Comparison of ENCODE assay signal across 12 cellular contexts in the genomic region with DNA sequence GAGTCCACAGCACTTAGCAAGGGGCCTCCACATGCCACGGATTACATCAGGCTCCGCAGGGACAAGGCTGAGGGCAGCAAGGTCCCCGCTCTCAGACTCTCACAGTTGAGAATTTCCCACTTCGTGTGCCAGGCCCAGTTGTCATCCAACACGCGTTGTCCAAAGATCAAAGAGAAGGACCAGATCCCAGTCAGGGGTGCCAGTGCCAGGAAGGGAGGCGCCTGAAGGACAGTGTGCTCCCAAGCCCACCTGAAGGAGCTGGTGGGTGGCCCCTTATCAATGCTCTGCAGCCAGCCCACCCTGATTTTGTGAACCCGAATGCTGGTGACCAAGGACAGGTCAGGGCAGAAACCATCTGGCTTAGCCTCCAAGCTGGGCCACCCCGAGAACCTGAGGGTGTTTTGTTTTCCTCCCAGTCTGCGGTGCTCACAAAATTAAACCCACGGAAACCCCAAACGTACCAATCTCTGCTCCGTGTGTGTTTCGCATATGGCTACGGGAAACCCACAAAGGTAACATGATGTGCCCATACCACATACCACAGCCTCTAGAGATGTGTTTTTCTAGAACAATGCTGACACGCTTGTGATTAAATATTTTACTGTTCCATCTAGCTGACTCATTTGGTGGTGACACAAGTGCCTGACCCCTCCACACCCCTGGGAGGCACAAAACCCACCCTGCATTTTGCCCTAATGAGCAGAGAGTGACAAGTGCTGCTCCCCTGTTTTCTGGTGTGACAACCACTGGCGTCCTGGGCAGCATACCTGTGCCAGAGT. TPM values are rescaled to one million over a fixed set of nuclear protein-coding genes. Genes with fewer than 3 reads are reported as not detected.
DNase-seq lines count a peak whose midpoint lies in the region; ATAC-seq, FAIRE-seq and TF ChIP-seq lines count a peak whose summit lies in the region.
"Had no signal": no experiment of that assay in that cellular context is flagged by ENCODE, and none has a peak within 500 bp of the region (broad histone marks: within the 10 kb centered on the region; RNA-seq: fewer than 3 reads in every experiment).

No MANE protein-coding gene starts in this region.

- FAIRE-seq in urothelium cell line (lab: Jason Lieb, UNC): peak; percentile 89

- BruUV-seq in MCF 10A (replicated peaks; lab: Mats Ljungman, UMichigan): no TSS peak

- CTCF ChIA-PET in MCF 10A (lab: Yijun Ruan, JAX): interaction anchor here (0.5 to 3.0 kb wide), 7 partner anchors 25 to 310 kb away, joined by 3 to 10 read pairs (median 3); a partner anchor contains a TSS
- CTCF ChIA-PET in HEK293T (lab: Yijun Ruan, JAX): no interaction called here

- POLR2A ChIA-PET in MCF 10A (lab: Yijun Ruan, JAX): interaction anchor here (0.9 to 3.7 kb wide), 7 partner anchors 11 to 262 kb away, joined by 3 to 68 read pairs (median 5); a partner anchor contains a TSS
- POLR2A ChIA-PET in HEK293T (lab: Yijun Ruan, JAX): no interaction called here

- no peaks in the 10 kb centered on the region for H3K27me3 Mint-ChIP-seq in MCF 10A (ENCODE audit: insufficient read depth, unreplicated experiment)

- peaks cover 4 to 13% of the 10 kb centered on the region in 2 donors for H3K4me1 ChIP-seq in breast epithelium
- H3K4me1 ChIP-seq: HAP-1 had no signal

- no peaks in the 10 kb centered on the region for H3K9me3 Mint-ChIP-seq in MCF 10A (ENCODE audit: unreplicated experiment)
- H3K9me3 Mint-ChIP-seq: activated B cell treated with CpG ODN at 0.5 μM for 24 hours had no signal

- peak overlapping the region; percentile 69 for H3K4me3 Mint-ChIP-seq in MCF 10A (ENCODE audit: unreplicated experiment)
- H3K4me3 Mint-ChIP-seq: activated B cell treated with CpG ODN at 0.5 μM for 24 hours had no signal

- H3K27ac Mint-ChIP-seq in MCF 10A (ENCODE audit: low read depth, unreplicated experiment): peak overlapping the region; percentile 94
- H3K27ac Mint-ChIP-seq: activated B cell treated with CpG ODN at 0.5 μM for 24 hours had no signal

- TF ChIP-seq CTCF in MCF 10A (IDR thresholded peaks at IDR 0.05; ENCODE audit: unreplicated experiment) (no peak), breast epithelium (IDR thresholded peaks at IDR 0.05) (no peak), astrocyte of the spinal cord (IDR thresholded peaks at IDR 0.05; ENCODE audit: low read depth, low read length) (no peak)

- in situ Hi-C loops in astrocyte of the spinal cord (cut with HindIII; ENCODE audit: low sequenced_read_pairs): no loop called here

- no peaks in the 10 kb centered on the region for H3K9me3 ChIP-seq in breast epithelium
- H3K9me3 ChIP-seq: HAP-1 had no signal

- no peak overlapping the region for H3K4me3 ChIP-seq in breast epithelium
- H3K4me3 ChIP-seq in astrocyte of the spinal cord (ENCODE audit: low read depth, low read length): no peak overlapping the region
- H3K4me3 ChIP-seq: HAP-1 had no signal

- intact Hi-C loops in MCF 10A (cut with micrococcal nuclease) (loop anchor here (1.0 to 10.0 kb wide), 3 partner anchors 24 to 267 kb away; no protein-coding TSS in a partner anchor), breast epithelium (cut with DNase I; ENCODE audit: low total_unique reads) (no loop called here)

- H3K27me3 ChIP-seq in breast epithelium: no peaks in the 10 kb centered on the region

- H3K4me1 Mint-ChIP-seq in MCF 10A (ENCODE audit: insufficient read depth, unreplicated experiment): peaks cover 80% of the 10 kb centered on the region

- TF ChIP-seq POLR2A in breast epithelium (IDR thresholded peaks at IDR 0.05): no peak

- H3K36me3 ChIP-seq in breast epithelium: no peaks in the 10 kb centered on the region
- H3K36me3 ChIP-seq: HAP-1 had no signal

- peak; percentile 64 for DNase-seq in MCF 10A (ENCODE audit: unreplicated experiment)
- no peak for DNase-seq in breast epithelium (ENCODE audit: low spot score in 2 of 2)
- DNase-seq in astrocyte of the spinal cord (ENCODE audit: low read depth, low spot score): peak; percentile 41
- DNase-seq in left lobe of liver (ENCODE audit: low spot score): peak; percentile 35
- DNase-seq in urothelium cell line (ENCODE audit: low spot score): peak; percentile 55
- no peak for DNase-seq in activated gamma-delta T cell (lab: John Stamatoyannopoulos, UW)
- no peak for DNase-seq in HEK293T (ENCODE audit: extremely low spot score)
- DNase-seq in NCI-H1417 (lab: John Stamatoyannopoulos, UW): no peak
- DNase-seq: activated B cell treated with CpG ODN at 0.5 μM for 24 hours, cortex of kidney, NCI-H524 had no signal

- no peak for ATAC-seq in left lobe of liver

- H3K27ac ChIP-seq in breast epithelium: no peak overlapping the region

- peaks cover 23% of the 10 kb centered on the region for H3K36me3 Mint-ChIP-seq in MCF 10A (ENCODE audit: insufficient read depth, unreplicated experiment)

TF ChIP-seq in HEK293T, 16 proteins besides CTCF, POLR2A, EP300 and RAD21:
- TF ChIP-seq CTBP1 (IDR thresholded peaks at IDR 0.05; ENCODE audit: borderline replicate concordance) (no peak), NFRKB (IDR thresholded peaks at IDR 0.05) (no peak), ARNT (IDR thresholded peaks at IDR 0.05) (no peak), FOXA1 (IDR thresholded peaks at IDR 0.05) (no peak), HDGF (IDR thresholded peaks at IDR 0.05; ENCODE audit: borderline replicate concordance) (no peak), LEF1 (IDR thresholded peaks at IDR 0.05; ENCODE audit: borderline replicate concordance) (no peak), SUZ12 (IDR thresholded peaks at IDR 0.05) (no peak), TARDBP (IDR thresholded peaks at IDR 0.05) (no peak), SP1 (IDR thresholded peaks at IDR 0.05) (no peak), ZNF384 (IDR thresholded peaks at IDR 0.05) (no peak), L3MBTL2 (conservative IDR thresholded peaks at IDR 0.05) (no peak)
- TF ChIP-seq, protein P1, sequence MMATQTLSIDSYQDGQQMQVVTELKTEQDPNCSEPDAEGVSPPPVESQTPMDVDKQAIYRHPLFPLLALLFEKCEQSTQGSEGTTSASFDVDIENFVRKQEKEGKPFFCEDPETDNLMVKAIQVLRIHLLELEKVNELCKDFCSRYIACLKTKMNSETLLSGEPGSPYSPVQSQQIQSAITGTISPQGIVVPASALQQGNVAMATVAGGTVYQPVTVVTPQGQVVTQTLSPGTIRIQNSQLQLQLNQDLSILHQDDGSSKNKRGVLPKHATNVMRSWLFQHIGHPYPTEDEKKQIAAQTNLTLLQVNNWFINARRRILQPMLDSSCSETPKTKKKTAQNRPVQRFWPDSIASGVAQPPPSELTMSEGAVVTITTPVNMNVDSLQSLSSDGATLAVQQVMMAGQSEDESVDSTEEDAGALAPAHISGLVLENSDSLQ (IDR thresholded peaks at IDR 0.05): no peak

RNA-seq across cellular contexts. Expression of a gene that starts 24.5 kb away (rescaled TPM):
- total RNA-seq in MCF 10A (2022) (12.9 and 13.0 TPM in 2 replicates), breast epithelium (10 to 100 TPM in 2 of 3 donors, under 1 TPM in 1; 0.96 to 12.1 (median 10.8) TPM), left lobe of liver (0.30 TPM)
- total RNA-seq: activated B cell treated with CpG ODN at 0.5 μM for 24 hours had no signal

Comparison
In these comparisons a context has a peak if more than half of its experiments do, and no peak if none do; other contexts are left out.
1. DNase-seq: peak in MCF 10A (single experiment), astrocyte of the spinal cord (single experiment), left lobe of liver (single experiment) and urothelium cell line (single experiment); none in breast epithelium (0 of 2), activated gamma-delta T cell (single experiment), HEK293T (single experiment) and NCI-H1417 (0 of 3).